20 cellular contexts compared by ENCODE assay signal in the genomic region with DNA sequence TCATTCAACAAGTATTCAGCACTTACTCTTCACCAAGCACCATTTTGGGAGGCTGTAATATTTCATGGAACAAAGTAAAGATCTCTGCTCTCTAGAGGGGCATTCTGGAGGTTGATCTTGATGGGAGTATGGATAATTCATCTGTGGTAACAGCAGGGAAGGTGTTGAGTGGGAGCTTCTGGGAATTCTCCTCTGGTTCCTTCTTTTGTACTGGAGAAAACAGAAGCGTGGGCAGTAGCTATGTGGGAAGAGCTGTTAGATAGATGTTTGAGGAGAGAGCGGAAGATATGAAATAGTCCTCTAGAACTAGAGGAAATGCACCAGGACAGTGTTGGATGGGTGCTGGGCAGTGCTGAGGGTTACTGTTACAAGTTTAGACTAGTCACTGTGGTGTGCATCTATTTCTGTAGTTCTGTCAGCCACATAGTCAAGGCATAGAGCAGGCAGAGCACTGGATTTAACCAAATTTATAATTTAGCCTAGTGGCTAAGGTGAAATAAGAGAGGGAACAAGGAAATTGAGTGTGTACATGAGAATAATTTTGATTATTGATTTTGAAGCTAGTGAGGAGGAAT. TPM values are rescaled to one million over a fixed set of nuclear protein-coding genes. Genes with fewer than 3 reads are reported as not detected.
DNase-seq lines count a peak whose midpoint lies in the region; ATAC-seq, FAIRE-seq and TF ChIP-seq lines count a peak whose summit lies in the region.
"Had no signal": no experiment of that assay in that cellular context is flagged by ENCODE, and none has a peak within 500 bp of the region (broad histone marks: within the 10 kb centered on the region; RNA-seq: fewer than 3 reads in every experiment).

No MANE protein-coding gene starts in this region.

- H2BK120ac ChIP-seq in mesenchymal stem cell (ENCODE audit: low read depth, low read length): no peak overlapping the region

- DNase-seq in heart left ventricle (no peak), left cardiac atrium (no peak), K562 (ENCODE audit: extremely low read depth in 1 of 4, low spot score in 3 of 4) (no peak), mesenchymal stem cell (no peak), amniotic stem cell (lab: John Stamatoyannopoulos, UW) (no peak), NCI-H1417 (lab: John Stamatoyannopoulos, UW) (no peak)
- DNase-seq: CD4-positive, CD25-positive, alpha-beta regulatory T cell; DMS153; DND-41; HCEC 1CT; KG1; MM.1S; NCI-H1694; NCI-H2029 treated with DMSO at 0.1 percent for 48 hours; NCI-H446 treated with DMSO at 0.1 percent for 48 hours; NCI-H526; SHP77 treated with DMSO at 0.1 percent for 48 hours had no signal

- FAIRE-seq in K562 (lab: Jason Lieb, UNC): no peak
- FAIRE-seq: H1 had no signal

- POLR2A ChIA-PET in K562 (lab: Yijun Ruan, JAX): interaction anchor here (0.9 to 2.9 kb wide), 3 partner anchors 9 to 14 kb away, joined by 3 to 23 read pairs (median 5); a partner anchor contains a TSS

- CTCF ChIA-PET in K562 (lab: Yijun Ruan, JAX; ENCODE audit: low intra/inter-chr PET ratio): no interaction called here

- H3K18ac ChIP-seq in mesenchymal stem cell (ENCODE audit: low read depth in 1 of 2, low read length in 2 of 2): no peak overlapping the region

- H3K4ac ChIP-seq in mesenchymal stem cell (ENCODE audit: low read depth in 1 of 2, low read length in 2 of 2): no peak overlapping the region

- H3K79me2 ChIP-seq in K562 (ENCODE audit: control insufficient read depth, insufficient read depth, low read length): peaks cover 84% of the 10 kb centered on the region

- no peak overlapping the region; a peak in 1 of 4 replicates for H3K9ac ChIP-seq in K562 (ENCODE audit: insufficient read depth in 1 of 2, low read depth in 2 of 2, low read length in 2 of 2)
- no peak overlapping the region for H3K9ac ChIP-seq in mesenchymal stem cell (ENCODE audit: low read length)

- TF ChIP-seq RAD21 in K562 (CRISPR knock-in tag; conservative IDR thresholded peaks at IDR 0.05 in 1 of 2, IDR thresholded peaks at IDR 0.05 in 1 of 2): no peak

- peaks cover 0 to 32% (median 11%) of the 10 kb centered on the region in 12 donors for H3K4me1 ChIP-seq in heart left ventricle
- no peaks in the 10 kb centered on the region; a peak in 1 of 5 replicates for H3K4me1 ChIP-seq in K562 (replicated peaks in 1 of 2; ENCODE audit: control insufficient read depth in 2 of 2, insufficient read depth in 2 of 2, low read length in 2 of 2)
- peaks cover 3% of the 10 kb centered on the region for H3K4me1 ChIP-seq in mesenchymal stem cell (ENCODE audit: control insufficient read depth, insufficient read depth, low read depth, low read length)

- H3K4me2 ChIP-seq in K562 (ENCODE audit: insufficient read depth, low read length): no peak overlapping the region
- no peak overlapping the region for H3K4me2 ChIP-seq in mesenchymal stem cell (ENCODE audit: low read length, poor library complexity, severe bottlenecking)

- 69 to 87% (median 84%) methylated on average over 2 of the region's 2 CpGs for WGBS in heart left ventricle, 4 donors
- WGBS in K562 (ENCODE audit: insufficient coverage, low coverage, missing lambda C conversion rate): 71% methylated on average over 2 of the region's 2 CpGs
- WGBS in mesenchymal stem cell: 100% methylated on average over 2 of the region's 2 CpGs

- no peak overlapping the region for H2AK5ac ChIP-seq in mesenchymal stem cell (ENCODE audit: low read length, severe bottlenecking)

- no peak overlapping the region for H3K23ac ChIP-seq in mesenchymal stem cell (ENCODE audit: low read length in 2 of 2)

- H2AFZ ChIP-seq in K562 (ENCODE audit: low read depth, low read length) (no peak overlapping the region), mesenchymal stem cell (ENCODE audit: low read depth, low read length) (peak overlapping the region; percentile 11)

- TF ChIP-seq EP300 in K562 (IDR thresholded peaks at IDR 0.05; ENCODE audit: low read length): no peak

- in situ Hi-C loops in K562 (cut with MboI): loop anchor here (25.0 kb wide), 1 partner anchor 1018 kb away; no protein-coding TSS in a partner anchor

- H3K27ac ChIP-seq in heart left ventricle (no peak overlapping the region), K562 (ENCODE audit: extremely low read depth, low read depth, low read length) (no peak overlapping the region), mesenchymal stem cell (ENCODE audit: low read length, poor library complexity, severe bottlenecking) (no peak overlapping the region)
- H3K27ac ChIP-seq: RWPE1 had no signal

- H3K36me3 ChIP-seq in heart left ventricle (peaks cover 0 to 98% (median 88%) of the 10 kb centered on the region in 9 donors), K562 (ENCODE audit: control insufficient read depth, insufficient read depth, low read length) (peaks cover 97% of the 10 kb centered on the region), mesenchymal stem cell (ENCODE audit: control insufficient read depth in 1 of 2, insufficient read depth in 2 of 2, low read depth in 1 of 2, low read length in 2 of 2) (peaks cover 16 to 91% of the 10 kb centered on the region in 2 experiments)

- BruUV-seq in K562 (replicated peaks; lab: Mats Ljungman, UMichigan): no TSS peak

- H3K4me3 ChIP-seq in heart left ventricle (no peak overlapping the region), K562 (no peak overlapping the region), mesenchymal stem cell (ENCODE audit: insufficient read depth in 1 of 2, low read depth in 1 of 2, low read length in 2 of 2) (no peak overlapping the region)

- TF ChIP-seq POLR2A in heart left ventricle (IDR thresholded peaks at IDR 0.05) (no peak), K562 (conservative IDR thresholded peaks at IDR 0.05) (no peak)

- H3K79me1 ChIP-seq in mesenchymal stem cell (replicated peaks; ENCODE audit: low read length, poor library complexity, severe bottlenecking): peaks cover 11% of the 10 kb centered on the region

- H4K91ac ChIP-seq in mesenchymal stem cell (ENCODE audit: low read length): no peak overlapping the region

- H2BK15ac ChIP-seq in mesenchymal stem cell (ENCODE audit: low read depth, poor library complexity, severe bottlenecking): no peak overlapping the region

- no peak overlapping the region for H2BK5ac ChIP-seq in mesenchymal stem cell (ENCODE audit: low read depth, low read length, poor library complexity, severe bottlenecking)

- H4K20me1 ChIP-seq in K562 (replicated peaks; ENCODE audit: control insufficient read depth, insufficient read depth, low read length): peaks cover 3% of the 10 kb centered on the region; the same call in 1 of the 2 replicates

- intact Hi-C loops in heart left ventricle (cut with DNase I) (no loop called here), left cardiac atrium (cut with DNase I) (no loop called here), K562 (cut with micrococcal nuclease) (no loop called here)

- no peak overlapping the region for H3K14ac ChIP-seq in mesenchymal stem cell (ENCODE audit: low read length in 2 of 2)

- no peaks in the 10 kb centered on the region for H3K9me1 ChIP-seq in K562 (ENCODE audit: control insufficient read depth, insufficient read depth, low read length)

- H3K27me3 ChIP-seq in heart left ventricle (no peaks in the 10 kb centered on the region), K562 (ENCODE audit: control insufficient read depth in 2 of 2, insufficient read depth in 2 of 2, low read length in 2 of 2) (no peaks in the 10 kb centered on the region), mesenchymal stem cell (ENCODE audit: control insufficient read depth in 1 of 2, insufficient read depth in 1 of 2, low read length in 2 of 2) (no peaks in the 10 kb centered on the region)

- H4K8ac ChIP-seq in mesenchymal stem cell (ENCODE audit: low read length): no peak overlapping the region

- no peak overlapping the region for H2BK12ac ChIP-seq in mesenchymal stem cell (ENCODE audit: low read length in 2 of 2)

- ATAC-seq in heart left ventricle (peak in 3 of 4 donors; percentile 37 to 65 (median 56)), left cardiac atrium (no peak), K562 (peak; percentile 23; the same call in 1 of the 3 replicates), GM21529 (IDR thresholded peaks at IDR 0.05; ENCODE audit: unreplicated experiment) (no peak)

- TF ChIP-seq CTCF in heart left ventricle (IDR thresholded peaks at IDR 0.05) (no peak), K562 (IDR thresholded peaks at IDR 0.05 in 2 of 3, conservative IDR thresholded peaks at IDR 0.05 in 1 of 3; ENCODE audit: insufficient read depth in 2 of 3, low read depth in 1 of 3, low read length in 3 of 3) (no peak)

- no peaks in the 10 kb centered on the region for H3K9me3 ChIP-seq in heart left ventricle
- no peaks in the 10 kb centered on the region for H3K9me3 ChIP-seq in K562 (replicated peaks; ENCODE audit: control insufficient read depth, insufficient read depth, low read depth, low read length)
- no peaks in the 10 kb centered on the region for H3K9me3 ChIP-seq in mesenchymal stem cell (ENCODE audit: control insufficient read depth, low read length)

RNA-seq across cellular contexts. Expression of a gene that starts 9.6 kb away (rescaled TPM):
- total RNA-seq in heart left ventricle: 10 to 100 TPM; 28.9 to 74.9 (median 57.6) TPM
- 10 to 100 TPM; 20.4 to 48.6 TPM for polyA plus RNA-seq in heart left ventricle
- total RNA-seq in left cardiac atrium: 10 to 100 TPM; 42.3 to 66.4 TPM
- 58.4 and 103 TPM in 2 replicates for total RNA-seq in K562 (2011; cell fraction: chromatin; rRNA removed; ENCODE audit: low replicate concordance)
- 37.9 and 41.5 TPM in 2 replicates for total RNA-seq in K562 (2011; cell fraction: nucleolus; rRNA removed)
- total RNA-seq in K562 (2011; cell fraction: nucleoplasm; rRNA removed): 45.5 and 54.7 TPM in 2 replicates
- 60.3 and 63.5 TPM in 2 replicates for total RNA-seq in K562 (2014; rRNA removed)
- total RNA-seq in K562 (2014; rRNA removed; fragmentation: Illumina TruSeq; extraction: Trizol): 121 and 133 TPM in 2 replicates
- total RNA-seq in K562 (2015; rRNA removed; fragmentation: Illumina TruSeq; extraction: Trizol): 69.0 and 77.0 TPM in 2 replicates
- 105 and 111 TPM in 2 replicates for total RNA-seq in K562 (2021)
- 107 and 129 TPM in 2 replicates for polyA plus RNA-seq in K562 (2011; rRNA removed)
- 25.1 and 41.6 TPM in 2 replicates for polyA plus RNA-seq in K562 (2011; cell fraction: cytosol; rRNA removed)
- polyA plus RNA-seq in K562 (2011; cell fraction: nucleus; rRNA removed): 39.7 and 55.4 TPM in 2 replicates
- polyA plus RNA-seq in K562 (2012): 73.3 and 75.3 TPM in 2 replicates
- 96.9 and 100 TPM in 2 replicates for polyA plus RNA-seq in K562 (2014; fragmentation: Illumina TruSeq; extraction: Trizol)
- polyA plus RNA-seq in K562 (2014; fragmentation: Nextera tagmentation; extraction: Ambion mirVana): 100 to 1,000 TPM; 147 to 178 TPM
- 63.6 and 73.9 TPM in 2 replicates for polyA plus RNA-seq in K562 (2014; rRNA removed)
- 248 and 292 TPM in 2 replicates for polyA minus RNA-seq in K562 (2011; rRNA and poly(A)+ RNA removed)
- 69.3 and 87.1 TPM in 2 replicates for polyA minus RNA-seq in K562 (2011; cell fraction: cytosol; rRNA and poly(A)+ RNA removed)
- 50.4 and 91.6 TPM in 2 replicates for polyA minus RNA-seq in K562 (2011; cell fraction: nucleus; rRNA and poly(A)+ RNA removed)
- polyA plus RNA-seq in mesenchymal stem cell (2013, experiment 1 of 2): 37.8 TPM
- polyA plus RNA-seq in mesenchymal stem cell (2013, experiment 2 of 2): 37.6 TPM

Comparison
In these comparisons a context has a peak if more than half of its experiments do, and no peak if none do; other contexts are left out.
1. ATAC-seq: peak in heart left ventricle (3 of 4) and K562 (single experiment); none in left cardiac atrium (0 of 2) and GM21529 (single experiment).